ENCODE assay signal across 10 cellular contexts in genomic region chr19:40875526-40875951, GRCh38. TPM values are rescaled to one million over a fixed set of nuclear protein-coding genes. Genes with fewer than 3 reads are reported as not detected.
DNase-seq lines count a peak whose midpoint lies in the region; ATAC-seq, FAIRE-seq and TF ChIP-seq lines count a peak whose summit lies in the region.
"Not testable (repeated sequence)": the region's sequence is repeated elsewhere in the genome, so short reads cannot be mapped to it uniquely, and the experiment has no call there.
"Had no signal": no experiment of that assay in that cellular context is flagged by ENCODE, and none has a peak within 500 bp of the region (broad histone marks: within the 10 kb centered on the region; RNA-seq: fewer than 3 reads in every experiment).

No MANE protein-coding gene starts in this region.

- H3K27me3 Mint-ChIP-seq in memory B cell, result peaks cover 24% of the 10 kb centered on the region

- not testable (repeated sequence) for TF ChIP-seq POLR2A in GM12892 (IDR thresholded peaks at IDR 0.05; ENCODE audit: low read depth, low read length)

- peak; percentile 66 for FAIRE-seq in GM12892 (lab: Jason Lieb, UNC)

- H3K9me3 Mint-ChIP-seq in memory B cell, result not testable (repeated sequence)

- H3K4me1 Mint-ChIP-seq in memory B cell, result not testable (repeated sequence)

- H3K36me3 Mint-ChIP-seq in memory B cell, result not testable (repeated sequence)

- not testable (repeated sequence) for H3K9me3 ChIP-seq in upper lobe of right lung

- H3K4me3 Mint-ChIP-seq in memory B cell, result peak overlapping the region; percentile 81

- DNase-seq in GM12892 (ENCODE audit: insufficient read length) (peak; percentile 31), NOMO-1 treated with DMSO at 0.1 percent for 48 hours (lab: John Stamatoyannopoulos, UW; ENCODE audit: unreplicated experiment) (peak; percentile 77), memory B cell (ENCODE audit: low spot score in 2 of 2) (peak; percentile 54 to 66), upper lobe of right lung (peak; percentile 93)
- DNase-seq in activated CD4-positive, alpha-beta T cell treated with anti-CD3 and anti-CD28 coated beads for 24 hours (ENCODE audit: low read depth in 2 of 2), result peak; percentile 81 to 87
- DNase-seq in activated effector memory CD4-positive, alpha-beta T cell treated with Interleukin-2 at 50 U/mL for 16 hours, result peak; percentile 83
- DNase-seq in stimulated activated CD4-positive, alpha-beta T cell treated with anti-CD3 and anti-CD28 coated beads, Interleukin-4, amount 100 ng/mL, for 48 hours (ENCODE audit: low read depth in 2 of 2), result peak; percentile 84 to 90

- not testable (repeated sequence) for H3K27ac ChIP-seq in upper lobe of right lung

- peak overlapping the region; percentile 51 for H3K27ac Mint-ChIP-seq in memory B cell

- not testable (repeated sequence) for TF ChIP-seq CTCF in upper lobe of right lung (IDR thresholded peaks at IDR 0.05)

- H3K27me3 ChIP-seq in upper lobe of right lung, result not testable (repeated sequence)

- peak overlapping the region; percentile 19 for H3K4me3 ChIP-seq in upper lobe of right lung

- H3K4me1 ChIP-seq in upper lobe of right lung, result not testable (repeated sequence)

- ATAC-seq in esophagus mucosa (peak; percentile 75), memory B cell (ENCODE audit: low read depth) (peak; percentile 87), upper lobe of right lung (peak; percentile 92)

- not testable (repeated sequence) for H3K36me3 ChIP-seq in upper lobe of right lung

- intact Hi-C loops in upper lobe of right lung (cut with DNase I), result not testable (repeated sequence)

RNA-seq across cellular contexts. Expression of gene CYP2A7, which starts 6.5 kb away (rescaled TPM):
- polyA plus RNA-seq in GM12892 (2012; ENCODE audit: missing spikeins), result not detected
- total RNA-seq in esophagus mucosa (not detected), upper lobe of right lung (1.7 TPM)
- total RNA-seq: dermis microvascular lymphatic vessel endothelial cell; T-helper 1 cell treated with Interleukin-12 subunit alpha and Interleukin-12 subunit beta and Interleukin-4 antibody, amounts not matched to agents 30 ng/mL and 1 ng/mL, for 36 hours had no signal

RNA-seq across cellular contexts. Expression of gene CYP2A6, which starts 25.3 kb away (rescaled TPM):
- not detected for polyA plus RNA-seq in GM12892 (2012; ENCODE audit: missing spikeins)
- total RNA-seq in esophagus mucosa (0.24 TPM), upper lobe of right lung (not detected)
- total RNA-seq: dermis microvascular lymphatic vessel endothelial cell; T-helper 1 cell treated with Interleukin-12 subunit alpha and Interleukin-12 subunit beta and Interleukin-4 antibody, amounts not matched to agents 30 ng/mL and 1 ng/mL, for 36 hours had no signal

Comparison
In these comparisons a context has a peak if more than half of its experiments do, and no peak if none do; other contexts are left out.
1. DNase-seq: peak in every context shown above with its lines; median percentile 93 in upper lobe of right lung; 87 in stimulated activated CD4-positive, alpha-beta T cell treated with anti-CD3 and anti-CD28 coated beads, Interleukin-4, amount 100 ng/mL, for 48 hours; 84 in activated CD4-positive, alpha-beta T cell treated with anti-CD3 and anti-CD28 coated beads for 24 hours; 83 in activated effector memory CD4-positive, alpha-beta T cell treated with Interleukin-2 at 50 U/mL for 16 hours; 77 in NOMO-1 treated with DMSO at 0.1 percent for 48 hours; 60 in memory B cell; 31 in GM12892.